Comparison of ENCODE assay signal across 31 cellular contexts in the genomic region with DNA sequence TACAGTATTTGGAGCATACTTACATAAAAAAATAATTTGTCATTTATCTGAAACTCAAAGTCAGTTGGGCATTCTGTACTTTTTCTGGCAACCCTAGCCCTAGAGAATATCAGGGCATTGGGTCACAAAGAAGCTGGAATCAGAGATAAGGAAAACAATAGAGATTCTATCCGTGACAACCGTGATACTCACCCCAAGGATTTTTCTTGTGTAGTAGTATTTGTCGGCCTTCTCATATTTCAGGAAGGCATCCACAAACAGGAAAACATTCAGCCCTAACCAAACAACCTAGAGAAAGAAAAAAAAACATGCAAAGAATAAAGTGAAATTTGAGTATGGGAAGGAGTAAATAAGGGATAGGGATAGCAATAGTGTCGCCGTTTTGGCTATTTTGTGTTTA. TPM values are rescaled to one million over a fixed set of nuclear protein-coding genes. Genes with fewer than 3 reads are reported as not detected.
"Had no signal": no experiment of that assay in that cellular context is flagged by ENCODE, and none has a peak within 500 bp of the region (broad histone marks: within the 10 kb centered on the region; RNA-seq: fewer than 3 reads in every experiment).

No MANE protein-coding gene starts in this region.

- ATAC-seq: activated CD4-positive, alpha-beta T cell treated with anti-CD3 and anti-CD28 coated beads for 36 hours; activated CD8-positive, alpha-beta memory T cell treated with anti-CD3 and anti-CD28 coated beads, Interleukin-2, amount 10 ng/mL, durations not matched to agents 7 days and 5 days; activated CD8-positive, alpha-beta T cell treated with anti-CD3 and anti-CD28 coated beads, Interleukin-2, amount 10 ng/mL, durations not matched to agents 7 days and 5 days; activated naive CD8-positive, alpha-beta T cell treated with anti-CD3 and anti-CD28 coated beads, Interleukin-2, amount 50 U/mL, for 24 hours; gastrocnemius medialis; left ventricle myocardium superior; stimulated activated naive B cell treated with anti-CD40 and anti-IgM and Interleukin-4, amounts not matched to agents 10 μg/mL and 1 μg/mL and 100 μg/mL, for 72 hours; upper lobe of right lung had no signal

- H3K4me3 ChIP-seq: breast epithelium, gastrocnemius medialis, ovary, prostate gland, stomach, suprapubic skin, tibial artery, upper lobe of right lung had no signal

- H3K4me3 Mint-ChIP-seq: activated CD4-positive, alpha-beta T cell treated with anti-CD3 and anti-CD28 coated beads for 36 hours; activated CD8-positive, alpha-beta memory T cell treated with anti-CD3 and anti-CD28 coated beads, Interleukin-2, amount 10 ng/mL, durations not matched to agents 7 days and 5 days; activated CD8-positive, alpha-beta T cell treated with anti-CD3 and anti-CD28 coated beads, Interleukin-2, amount 10 ng/mL, durations not matched to agents 7 days and 5 days; activated naive CD4-positive, alpha-beta T cell treated with anti-CD3 and anti-CD28 coated beads, Interleukin-2, amount 50 U/mL, for 24 hours; activated naive CD8-positive, alpha-beta T cell treated with anti-CD3 and anti-CD28 coated beads, Interleukin-2, amount 50 U/mL, for 24 hours; central memory CD8-positive, alpha-beta T cell; dendritic cell treated with granulocyte-macrophage colony-stimulating factor and Interleukin-4, amounts not matched to agents 40 ng/mL and 50 ng/mL, for 4 days; nephron; stimulated activated naive B cell treated with anti-CD40 and anti-IgM and Interleukin-4, amounts not matched to agents 10 μg/mL and 1 μg/mL and 100 μg/mL, for 72 hours had no signal

- H3K27ac Mint-ChIP-seq: activated CD4-positive, alpha-beta T cell treated with anti-CD3 and anti-CD28 coated beads for 36 hours; activated CD8-positive, alpha-beta memory T cell treated with anti-CD3 and anti-CD28 coated beads, Interleukin-2, amount 10 ng/mL, durations not matched to agents 7 days and 5 days; activated CD8-positive, alpha-beta T cell treated with anti-CD3 and anti-CD28 coated beads, Interleukin-2, amount 10 ng/mL, durations not matched to agents 7 days and 5 days; activated naive CD4-positive, alpha-beta T cell treated with anti-CD3 and anti-CD28 coated beads, Interleukin-2, amount 50 U/mL, for 24 hours; activated naive CD8-positive, alpha-beta T cell treated with anti-CD3 and anti-CD28 coated beads, Interleukin-2, amount 50 U/mL, for 24 hours; activated T-helper 2 cell treated with anti-CD3 and anti-CD28 coated beads, Interferon-gamma antibody, Interleukin-2, Interleukin-4, amounts not matched to agents 10 μg/mL and 5 μg/mL and 100 μg/mL, durations not matched to agents 14 hours and 24 hours and 36 hours; dendritic cell treated with granulocyte-macrophage colony-stimulating factor and Interleukin-4, amounts not matched to agents 40 ng/mL and 50 ng/mL, for 4 days; nephron; stimulated activated naive B cell treated with anti-CD40 and anti-IgM and Interleukin-4, amounts not matched to agents 10 μg/mL and 1 μg/mL and 100 μg/mL, for 72 hours had no signal

- H3K36me3 Mint-ChIP-seq: activated CD8-positive, alpha-beta memory T cell treated with anti-CD3 and anti-CD28 coated beads, Interleukin-2, amount 10 ng/mL, durations not matched to agents 7 days and 5 days; activated naive CD4-positive, alpha-beta T cell treated with anti-CD3 and anti-CD28 coated beads, Interleukin-2, amount 50 U/mL, for 24 hours; stimulated activated naive B cell treated with anti-CD40 and anti-IgM and Interleukin-4, amounts not matched to agents 10 μg/mL and 1 μg/mL and 100 μg/mL, for 72 hours had no signal

- H3K9me3 ChIP-seq: breast epithelium, gastrocnemius medialis, ovary, prostate gland, stomach, suprapubic skin, tibial artery, upper lobe of right lung had no signal

- H3K4me1 Mint-ChIP-seq: activated CD4-positive, alpha-beta T cell treated with anti-CD3 and anti-CD28 coated beads for 36 hours; activated naive CD4-positive, alpha-beta T cell treated with anti-CD3 and anti-CD28 coated beads, Interleukin-2, amount 50 U/mL, for 24 hours; activated naive CD8-positive, alpha-beta T cell treated with anti-CD3 and anti-CD28 coated beads, Interleukin-2, amount 50 U/mL, for 24 hours; central memory CD8-positive, alpha-beta T cell; nephron had no signal

- H3K27me3 Mint-ChIP-seq: activated naive CD4-positive, alpha-beta T cell treated with anti-CD3 and anti-CD28 coated beads, Interleukin-2, amount 50 U/mL, for 24 hours; activated naive CD8-positive, alpha-beta T cell treated with anti-CD3 and anti-CD28 coated beads, Interleukin-2, amount 50 U/mL, for 24 hours had no signal

- FAIRE-seq: endometrium had no signal

- H3K36me3 ChIP-seq: breast epithelium, gastrocnemius medialis, ovary, prostate gland, stomach, suprapubic skin, tibial artery, upper lobe of right lung had no signal

- H3K4me1 ChIP-seq: breast epithelium, gastrocnemius medialis, prostate gland, stomach, suprapubic skin, tibial artery, upper lobe of right lung had no signal

- H3K27me3 ChIP-seq: ovary, stomach, suprapubic skin, tibial artery, upper lobe of right lung had no signal

- H3K9me3 Mint-ChIP-seq: activated naive CD4-positive, alpha-beta T cell treated with anti-CD3 and anti-CD28 coated beads, Interleukin-2, amount 50 U/mL, for 24 hours; activated naive CD8-positive, alpha-beta T cell treated with anti-CD3 and anti-CD28 coated beads, Interleukin-2, amount 50 U/mL, for 24 hours; activated T-helper 2 cell treated with anti-CD3 and anti-CD28 coated beads, Interferon-gamma antibody, Interleukin-2, Interleukin-4, amounts not matched to agents 10 μg/mL and 5 μg/mL and 100 μg/mL, durations not matched to agents 14 hours and 24 hours and 36 hours; central memory CD8-positive, alpha-beta T cell; dendritic cell treated with granulocyte-macrophage colony-stimulating factor and Interleukin-4, amounts not matched to agents 40 ng/mL and 50 ng/mL, for 4 days; stimulated activated naive B cell treated with anti-CD40 and anti-IgM and Interleukin-4, amounts not matched to agents 10 μg/mL and 1 μg/mL and 100 μg/mL, for 72 hours had no signal

- DNase-seq: activated CD4-positive, alpha-beta T cell treated with anti-CD3 and anti-CD28 coated beads for 36 hours; activated CD4-positive, CD25-positive, alpha-beta regulatory T cell; activated CD8-positive, alpha-beta memory T cell treated with anti-CD3 and anti-CD28 coated beads, Interleukin-2, amount 10 ng/mL, durations not matched to agents 7 days and 5 days; activated CD8-positive, alpha-beta T cell treated with anti-CD3 and anti-CD28 coated beads, Interleukin-2, amount 10 ng/mL, durations not matched to agents 7 days and 5 days; activated naive CD8-positive, alpha-beta T cell treated with anti-CD3 and anti-CD28 coated beads, Interleukin-2, amount 50 U/mL, for 24 hours; activated T-cell treated with anti-CD3 and anti-CD28 coated beads, Interleukin-2, amount 50 U/mL, for 48 hours; amygdala; effector CD4-positive, alpha-beta T cell; erythroblast; gastrocnemius medialis; glutamatergic neuron; islet precursor cell; left ventricle myocardium superior; mammary epithelial cell; ovary; stimulated activated CD4-positive, alpha-beta T cell treated with anti-CD3 and anti-CD28 coated beads, Interleukin-15, amount 100 ng/mL, for 24 hours; stimulated activated CD4-positive, alpha-beta T cell treated with anti-CD3 and anti-CD28 coated beads, Interleukin-2, amount 100 ng/mL, for 24 hours; stimulated activated naive B cell treated with anti-CD40 and anti-IgM and Interleukin-4, amounts not matched to agents 10 μg/mL and 1 μg/mL and 100 μg/mL, for 72 hours; stomach; tibial artery; upper lobe of right lung had no signal

- H3K27ac ChIP-seq: breast epithelium, gastrocnemius medialis, ovary, prostate gland, stomach, suprapubic skin, tibial artery, upper lobe of right lung had no signal

RNA-seq across cellular contexts. Expression of gene NOX1, which starts 3.6 kb away (rescaled TPM):
- total RNA-seq: activated CD4-positive, alpha-beta T cell treated with anti-CD3 and anti-CD28 coated beads for 36 hours; activated CD8-positive, alpha-beta memory T cell treated with anti-CD3 and anti-CD28 coated beads, Interleukin-2, amount 10 ng/mL, durations not matched to agents 7 days and 5 days; activated CD8-positive, alpha-beta T cell treated with anti-CD3 and anti-CD28 coated beads, Interleukin-2, amount 10 ng/mL, durations not matched to agents 7 days and 5 days; activated T-helper 2 cell treated with anti-CD3 and anti-CD28 coated beads, Interferon-gamma antibody, Interleukin-2, Interleukin-4, amounts not matched to agents 10 μg/mL and 5 μg/mL and 100 μg/mL, durations not matched to agents 14 hours and 24 hours and 36 hours; breast epithelium; gastrocnemius medialis; left ventricle myocardium superior; mammary epithelial cell; mucosa of gallbladder; ovary; upper lobe of right lung had no signal
- polyA plus RNA-seq: mammary epithelial cell, stomach had no signal

RNA-seq across cellular contexts. Expression of gene XKRX, which starts 58.2 kb away (rescaled TPM):
- total RNA-seq: activated CD8-positive, alpha-beta T cell treated with anti-CD3 and anti-CD28 coated beads, Interleukin-2, amount 10 ng/mL, durations not matched to agents 7 days and 5 days; left ventricle myocardium superior had no signal
